ENCODE assay signal across 13 cellular contexts in the genomic region with DNA sequence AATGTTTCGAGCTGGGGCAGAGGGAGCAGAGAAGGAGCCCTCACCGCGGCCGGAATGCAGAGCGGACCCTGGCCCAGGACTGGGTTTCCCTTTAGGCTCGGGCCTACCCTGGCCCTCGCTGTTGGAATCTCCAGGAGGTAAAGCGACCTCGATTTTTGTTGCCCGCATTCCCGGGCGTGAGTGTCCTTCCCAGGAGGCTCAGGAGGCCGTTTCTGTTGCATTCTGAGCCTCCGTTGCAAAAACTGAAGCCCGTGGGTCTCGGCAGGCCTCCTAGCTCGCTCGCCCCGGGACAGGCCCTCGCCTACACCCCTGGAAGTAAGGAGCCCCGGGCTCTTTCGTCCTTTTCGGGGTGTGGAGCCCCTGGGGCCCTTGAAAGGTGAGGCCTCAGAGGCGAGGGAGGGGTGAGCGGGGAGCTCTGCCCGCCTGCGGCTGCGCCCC. TPM values are rescaled to one million over a fixed set of nuclear protein-coding genes. Genes with fewer than 3 reads are reported as not detected.
A peak's percentile ranks its signal among the peaks of the same experiment; 100 is the strongest.
DNase-seq lines count a peak whose midpoint lies in the region; ATAC-seq and TF ChIP-seq lines count a peak whose summit lies in the region.
"Had no signal": no experiment of that assay in that cellular context is flagged by ENCODE, and none has a peak within 500 bp of the region (broad histone marks: within the 10 kb centered on the region; RNA-seq: fewer than 3 reads in every experiment).

No MANE protein-coding gene starts in this region.

- H3K27ac ChIP-seq in DOHH2 (ENCODE audit: low read depth, low read length) = no peak overlapping the region
- H3K27ac ChIP-seq in MM.1S (ENCODE audit: low read length) = no peak overlapping the region
- no peak overlapping the region for H3K27ac ChIP-seq in esophagus squamous epithelium
- no peak overlapping the region for H3K27ac ChIP-seq in psoas muscle

- H3K9me2 ChIP-seq in DOHH2 (replicated peaks; ENCODE audit: control insufficient read depth, low read length) (no peaks in the 10 kb centered on the region), MM.1S (replicated peaks; ENCODE audit: insufficient read depth, low read length) (no peaks in the 10 kb centered on the region)

- 41 to 61% methylated on average over 11 to 12 of the region's 28 CpGs for WGBS in esophagus squamous epithelium, 2 donors
- WGBS in psoas muscle, 3 donors = 36 to 41% (median 41%) methylated on average over 27 to 28 of the region's 28 CpGs

- H3K4me2 ChIP-seq in DOHH2 (ENCODE audit: low read length) = peak overlapping the region; percentile 52; the same call in 1 of the 2 replicates
- peak overlapping the region; percentile 85; the same call in 1 of the 2 replicates for H3K4me2 ChIP-seq in MM.1S (ENCODE audit: low read depth, low read length)

- H2AFZ ChIP-seq in MM.1S (ENCODE audit: low read length) = peak overlapping the region; percentile 90

- H3K36me3 ChIP-seq in DOHH2 (ENCODE audit: control insufficient read depth, low read length) (no peaks in the 10 kb centered on the region), MM.1S (replicated peaks; ENCODE audit: insufficient read depth, low read length) (no peaks in the 10 kb centered on the region), esophagus squamous epithelium (no peaks in the 10 kb centered on the region), psoas muscle (ENCODE audit: insufficient read depth in 1 of 2, low read depth in 1 of 2) (no peaks in the 10 kb centered on the region)

- peak in 1 of 4 donors; percentile 20 for ATAC-seq in psoas muscle
- ATAC-seq in HG02938 (IDR thresholded peaks at IDR 0.05; ENCODE audit: unreplicated experiment) = no peak

- peaks cover 68% of the 10 kb centered on the region for H3K27me3 ChIP-seq in DOHH2 (ENCODE audit: control insufficient read depth, low read length)
- H3K27me3 ChIP-seq in MM.1S (replicated peaks; ENCODE audit: insufficient read depth, low read length) = peaks cover 8% of the 10 kb centered on the region; the same call in 1 of the 2 replicates
- H3K27me3 ChIP-seq in esophagus squamous epithelium = peaks cover 44 to 100% (median 72%) of the 10 kb centered on the region in 4 donors
- H3K27me3 ChIP-seq in psoas muscle (ENCODE audit: insufficient read depth in 3 of 3, low read length in 2 of 3) = peaks cover 0 to 100% (median 78%) of the 10 kb centered on the region in 3 donors

- H3K9me3 ChIP-seq in DOHH2 (ENCODE audit: control insufficient read depth, insufficient read depth, low read length) (no peaks in the 10 kb centered on the region), MM.1S (replicated peaks; ENCODE audit: insufficient read depth, low read length) (no peaks in the 10 kb centered on the region), esophagus squamous epithelium (no peaks in the 10 kb centered on the region), psoas muscle (no peaks in the 10 kb centered on the region)

- H3F3A ChIP-seq in DOHH2 (ENCODE audit: control insufficient read depth, insufficient read depth) (no peaks in the 10 kb centered on the region), MM.1S (ENCODE audit: insufficient read depth, low read length) (no peaks in the 10 kb centered on the region)

- peaks cover 9% of the 10 kb centered on the region for H3K4me1 ChIP-seq in DOHH2 (ENCODE audit: control insufficient read depth, low read length)
- no peaks in the 10 kb centered on the region for H3K4me1 ChIP-seq in MM.1S (ENCODE audit: low read length)
- peaks cover 46 to 82% (median 56%) of the 10 kb centered on the region in 3 donors for H3K4me1 ChIP-seq in esophagus squamous epithelium
- peaks cover 41% of the 10 kb centered on the region for H3K4me1 ChIP-seq in psoas muscle

- H4K20me1 ChIP-seq in DOHH2 (ENCODE audit: control insufficient read depth, insufficient read depth, low read depth, low read length) = no peaks in the 10 kb centered on the region
- H4K20me1 ChIP-seq in MM.1S (ENCODE audit: insufficient read depth, low read length) = no peaks in the 10 kb centered on the region

- TF ChIP-seq CTCF in DOHH2 (IDR thresholded peaks at IDR 0.05; ENCODE audit: low read depth, low read length, poor library complexity, severe bottlenecking) (no peak), MM.1S (IDR thresholded peaks at IDR 0.05; ENCODE audit: low read length) (no peak), esophagus squamous epithelium (IDR thresholded peaks at IDR 0.05) (no peak), psoas muscle (IDR thresholded peaks at IDR 0.05) (no peak)

- intact Hi-C loops in esophagus squamous epithelium (cut with DNase I) = no loop called here
- intact Hi-C loops in psoas muscle (cut with DNase I) = loop anchor here (5.0 kb wide), 1 partner anchor 51 kb away; no protein-coding TSS in a partner anchor

- TF ChIP-seq POLR2A in esophagus squamous epithelium (IDR thresholded peaks at IDR 0.05) = no peak

- H3K4me3 ChIP-seq in DOHH2 (ENCODE audit: low read length) (0 out of 2 replicates have a peak overlapping the region, but pooled peaks have one; percentile 12), MM.1S (ENCODE audit: low read length) (peak overlapping the region; percentile 63), esophagus squamous epithelium (peak overlapping the region in 3 of 4 donors; percentile 14 to 56 (median 29)), psoas muscle (peak overlapping the region; percentile 52)

- H3K9ac ChIP-seq in MM.1S (ENCODE audit: low read length) = peak overlapping the region; percentile 35; the same call in 1 of the 2 replicates

- DNase-seq in MM.1S = no peak
- no peak for DNase-seq in esophagus squamous epithelium (lab: John Stamatoyannopoulos, UW)
- DNase-seq in psoas muscle = no peak
- no peak for DNase-seq in NCI-H2081 treated with DMSO at 0.1 percent for 48 hours (lab: John Stamatoyannopoulos, UW)
- no peak for DNase-seq in OCI-M1 (lab: John Stamatoyannopoulos, UW)
- no peak for DNase-seq in NCI-H187 (lab: John Stamatoyannopoulos, UW)
- DNase-seq: DND-41, GOT3 had no signal

- H3K79me2 ChIP-seq in DOHH2 (ENCODE audit: control insufficient read depth, low read length) (no peaks in the 10 kb centered on the region), MM.1S (ENCODE audit: low read length) (no peaks in the 10 kb centered on the region)

RNA-seq across cellular contexts. Expression of gene NR2E1, which starts 2.2 kb away (rescaled TPM):
- not detected for total RNA-seq in esophagus squamous epithelium
- not detected for total RNA-seq in psoas muscle
- polyA plus RNA-seq in psoas muscle = under 1 TPM in 1 of 3 donors, not detected in 2; 0.01 TPM
- total RNA-seq: fibroblast of lung, lower leg skin, subcutaneous adipose tissue had no signal
- polyA plus RNA-seq: fibroblast of lung had no signal

Comparison
In these comparisons a context has a peak if more than half of its experiments do, and no peak if none do; other contexts are left out.
1. H3K4me3 ChIP-seq: peak in every context shown above with its lines; median percentile 63 in MM.1S; 52 in psoas muscle; 29 in esophagus squamous epithelium; 12 in DOHH2.